Comparison of ENCODE assay signal across 1 cellular context in genomic region chr11:67439321-67440228, GRCh38.
TF ChIP-seq lines count a peak whose summit lies in the region.

No MANE protein-coding gene starts in this region.

TF ChIP-seq in HepG2, 621 proteins besides CTCF, POLR2A, EP300 and RAD21 (continued from another document):
- TF ChIP-seq PREB (CRISPR knock-in tag; IDR thresholded peaks at IDR 0.05) (no peak), KDM1A (CRISPR knock-in tag; IDR thresholded peaks at IDR 0.05) (no peak), HIC2 (CRISPR knock-in tag; IDR thresholded peaks at IDR 0.05; ENCODE audit: low read depth) (0 out of 2 replicates have a peak, but pooled peaks have one; percentile 28), KLF6 (CRISPR knock-in tag; IDR thresholded peaks at IDR 0.05) (no peak), CSRNP2 (CRISPR knock-in tag; conservative IDR thresholded peaks at IDR 0.05; ENCODE audit: low read depth) (no peak), ZNF616 (CRISPR knock-in tag; IDR thresholded peaks at IDR 0.05; ENCODE audit: low read depth) (no peak), ZNF780A (CRISPR knock-in tag; IDR thresholded peaks at IDR 0.05) (no peak), JUNB (CRISPR knock-in tag; IDR thresholded peaks at IDR 0.05; ENCODE audit: borderline replicate concordance) (no peak), HOXD1 (CRISPR knock-in tag; IDR thresholded peaks at IDR 0.05) (no peak), ZNF335 (CRISPR knock-in tag; IDR thresholded peaks at IDR 0.05) (no peak)
